18 cellular contexts compared by ENCODE assay signal in genomic region chr15:88127477-88127799, GRCh38.
"Had no signal": no experiment of that assay in that cellular context is flagged by ENCODE, and none has a peak within 500 bp of the region (broad histone marks: within the 10 kb centered on the region; RNA-seq: fewer than 3 reads in every experiment).

No MANE protein-coding gene starts in this region.

- H3K9me3 ChIP-seq: gastroesophageal sphincter, heart right ventricle, lower lobe of right lung, pancreas, upper lobe of left lung had no signal

- H3K4me1 ChIP-seq: gastroesophageal sphincter, heart right ventricle, lower lobe of right lung, pancreas, upper lobe of left lung had no signal

- DNase-seq: activated CD4-positive, alpha-beta memory T cell treated with anti-CD3 and anti-CD28 coated beads, Interleukin-2, amount 10 ng/mL, durations not matched to agents 7 days and 5 days; activated CD4-positive, alpha-beta T cell treated with anti-CD3 and anti-CD28 coated beads for 4 hours; activated effector memory CD4-positive, alpha-beta T cell treated with anti-CD3 and anti-CD28 coated beads, Interleukin-2, amount 50 U/mL, for 16 hours; activated T-cell treated with anti-CD3 and anti-CD28 coated beads, Interleukin-2, amount 50 U/mL, for 24 hours; central memory CD4-positive, alpha-beta T cell; cortex of kidney; effector memory CD4-positive, alpha-beta T cell; heart right ventricle; left cardiac atrium; lower lobe of right lung; midbrain; naive B cell; pancreas; stimulated activated naive CD8-positive, alpha-beta T cell treated with anti-CD3 and anti-CD28 coated beads, Interleukin-15, Interleukin-2, amounts not matched to agents 100 U/mL and 50 U/mL, for 24 hours; T-helper 2 cell; upper lobe of left lung had no signal

- H3K27ac ChIP-seq: gastroesophageal sphincter, heart right ventricle, lower lobe of right lung, pancreas, upper lobe of left lung had no signal

- H3K4me3 ChIP-seq: gastroesophageal sphincter, heart right ventricle, lower lobe of right lung, pancreas, skin epidermis, upper lobe of left lung had no signal

- H3K36me3 ChIP-seq: gastroesophageal sphincter, heart right ventricle, lower lobe of right lung, pancreas, upper lobe of left lung had no signal

- H3K27me3 ChIP-seq: gastroesophageal sphincter, heart right ventricle, pancreas, upper lobe of left lung had no signal
